ENCODE assay signal across 1 cellular context in genomic region chr9:112135706-112136105, GRCh38.
TF ChIP-seq lines count a peak whose summit lies in the region.

No MANE protein-coding gene starts in this region.

TF ChIP-seq in K562, 482 proteins besides CTCF, POLR2A, EP300 and RAD21 (continued from another document):
- TF ChIP-seq MBD1 (CRISPR knock-in tag; IDR thresholded peaks at IDR 0.05) (no peak), SMAD3 (CRISPR knock-in tag; conservative IDR thresholded peaks at IDR 0.05) (no peak), MEF2D (tag; conservative IDR thresholded peaks at IDR 0.05; ENCODE audit: low read depth) (no peak), HMBOX1 (IDR thresholded peaks at IDR 0.05) (peak; percentile 54; the same call in 1 of the 2 replicates), USF1 (CRISPR knock-in tag; IDR thresholded peaks at IDR 0.05) (no peak), POLR2B (IDR thresholded peaks at IDR 0.05; ENCODE audit: low read depth, partially characterized antibody) (no peak), ZNF324 (CRISPR knock-in tag; IDR thresholded peaks at IDR 0.05) (no peak), PREB (CRISPR knock-in tag; IDR thresholded peaks at IDR 0.05) (no peak), CEBPB (tag; IDR thresholded peaks at IDR 0.05) (peak; percentile 48)
TF ChIP-seq in K562: peak in this region for 3.
